Comparison of ENCODE assay signal across 9 cellular contexts in genomic region chr2:31333527-31334183, GRCh38.
DNase-seq lines count a peak whose midpoint lies in the region; ATAC-seq and TF ChIP-seq lines count a peak whose summit lies in the region.
"Had no signal": no experiment of that assay in that cellular context is flagged by ENCODE, and none has a peak within 500 bp of the region (broad histone marks: within the 10 kb centered on the region; RNA-seq: fewer than 3 reads in every experiment).

No MANE protein-coding gene starts in this region.

- H3K4me1 ChIP-seq in PC-3 (ENCODE audit: insufficient read depth, low read length) (peaks cover 44% of the 10 kb centered on the region), neuronal stem cell (ENCODE audit: control insufficient read depth in 2 of 2, insufficient read depth in 1 of 2, low read depth in 1 of 2, low read length in 2 of 2) (peaks cover 0 to 2% of the 10 kb centered on the region in 2 donors)

- no peaks in the 10 kb centered on the region for H4K20me1 ChIP-seq in PC-3 (ENCODE audit: low read length)

- no peak overlapping the region for H4K8ac ChIP-seq in neuronal stem cell (ENCODE audit: low read depth, low read length)

- no peak overlapping the region for H2BK12ac ChIP-seq in neuronal stem cell (ENCODE audit: low read length)

- H3K4me3 ChIP-seq in PC-3 (ENCODE audit: low read length) (no peak overlapping the region), neuronal stem cell (ENCODE audit: low read length in 2 of 2) (no peak overlapping the region)

- no peaks in the 10 kb centered on the region for H3F3A ChIP-seq in PC-3 (ENCODE audit: low read length, unreplicated experiment)

- H3K4me1 Mint-ChIP-seq in Calu3 (ENCODE audit: low read depth, unreplicated experiment): peaks cover 28% of the 10 kb centered on the region
- H3K4me1 Mint-ChIP-seq in activated T-cell treated with anti-CD3 and anti-CD28 coated beads, Interleukin-2, amount 50 U/mL, for 4 hours (ENCODE audit: low read depth): no peaks in the 10 kb centered on the region

- no peak overlapping the region for H2BK120ac ChIP-seq in neuronal stem cell (ENCODE audit: low read depth, low read length)

- H3K79me1 ChIP-seq in neuronal stem cell (ENCODE audit: low read depth, low read length): no peaks in the 10 kb centered on the region

- TF ChIP-seq CTCF in Calu3 (IDR thresholded peaks at IDR 0.05; ENCODE audit: unreplicated experiment) (peak; percentile 82), PC-3 (conservative IDR thresholded peaks at IDR 0.05; ENCODE audit: low read depth, low read length) (peak; percentile 97)

- H3K79me2 ChIP-seq in PC-3 (ENCODE audit: low read length): no peaks in the 10 kb centered on the region

- CTCF ChIA-PET in Calu3 (lab: Charles Lee) (interaction anchor here (0.9 to 2.1 kb wide), 6 partner anchors 68 to 273 kb away, joined by 3 to 7 read pairs (median 4); partner anchors contain the start of genes EHD3 and GALNT14), PC-3 (lab: Charles Lee) (interaction anchor here (1.0 kb wide), 1 partner anchor 50 kb away, joined by 4 read pairs; no protein-coding TSS in a partner anchor)

- H3K14ac ChIP-seq in neuronal stem cell (ENCODE audit: low read length): no peak overlapping the region

- H3K9me2 ChIP-seq in PC-3 (replicated peaks; ENCODE audit: low read length): no peaks in the 10 kb centered on the region

- H3K27ac ChIP-seq in PC-3 (ENCODE audit: low read length) (peak overlapping the region; percentile 95), neuronal stem cell (replicated peaks; ENCODE audit: low read length) (no peak overlapping the region)

- H3K4me2 ChIP-seq in PC-3 (ENCODE audit: low read length) (peak overlapping the region; percentile 57), neuronal stem cell (ENCODE audit: insufficient read depth, low read length, poor library complexity, severe bottlenecking) (no peak overlapping the region)

- no peak overlapping the region for H3K27ac Mint-ChIP-seq in Calu3 (ENCODE audit: unreplicated experiment)
- H3K27ac Mint-ChIP-seq: activated naive CD8-positive, alpha-beta T cell had no signal

- no peaks in the 10 kb centered on the region for H3K27me3 ChIP-seq in PC-3 (ENCODE audit: low read length)
- H3K27me3 ChIP-seq in neuronal stem cell (ENCODE audit: control insufficient read depth in 3 of 3, insufficient read depth in 3 of 3, low read depth in 1 of 3, low read length in 3 of 3): no peaks in the 10 kb centered on the region

- POLR2A ChIA-PET in PC-3 (lab: Charles Lee; ENCODE audit: unreplicated experiment): no interaction called here

- no TSS peak for BruUV-seq in Calu3 (replicated peaks; lab: Mats Ljungman, UMichigan)
- TSS peak; percentile 97 for BruUV-seq in PC-3 (replicated peaks; lab: Mats Ljungman, UMichigan)

- no peaks in the 10 kb centered on the region for H3K9me3 Mint-ChIP-seq in Calu3 (ENCODE audit: low read depth, unreplicated experiment)
- H3K9me3 Mint-ChIP-seq in activated T-cell treated with anti-CD3 and anti-CD28 coated beads, Interleukin-2, amount 50 U/mL, for 4 hours: no peaks in the 10 kb centered on the region

- H3K4me3 Mint-ChIP-seq in Calu3 (ENCODE audit: low read depth, unreplicated experiment): no peak overlapping the region
- H3K4me3 Mint-ChIP-seq in activated T-cell treated with anti-CD3 and anti-CD28 coated beads, Interleukin-2, amount 50 U/mL, for 4 hours: no peak overlapping the region
- H3K4me3 Mint-ChIP-seq: activated naive CD8-positive, alpha-beta T cell had no signal

- DNase-seq in Calu3: peak; percentile 86
- peak; percentile 43 for DNase-seq in HuH-7.5 (ENCODE audit: low spot score)
- peak; percentile 94 for DNase-seq in PC-3
- peak; percentile 71 for DNase-seq in activated T-cell treated with anti-CD3 and anti-CD28 coated beads, Interleukin-2, amount 50 U/mL, for 4 hours
- peak; percentile 87 for DNase-seq in fibroblast of peridontal ligament (ENCODE audit: extremely low read depth)
- DNase-seq in neuronal stem cell (ENCODE audit: low spot score): peak; percentile 68
- DNase-seq in stromal cell of bone marrow (ENCODE audit: low read depth): peak; percentile 55

- no CpG with 5 or more reads among the region's 8 CpGs for WGBS in neuronal stem cell (ENCODE audit: extremely low coverage in 2 of 2, insufficient read length in 2 of 2, insufficient replicate concordance in 1 of 2), 2 donors

- H3K4ac ChIP-seq in neuronal stem cell (ENCODE audit: low read length): no peak overlapping the region

- H3K27me3 Mint-ChIP-seq in Calu3 (ENCODE audit: unreplicated experiment): no peaks in the 10 kb centered on the region
- peaks cover 7% of the 10 kb centered on the region for H3K27me3 Mint-ChIP-seq in activated T-cell treated with anti-CD3 and anti-CD28 coated beads, Interleukin-2, amount 50 U/mL, for 4 hours (ENCODE audit: low read depth)

- no peaks in the 10 kb centered on the region for H3K9me3 ChIP-seq in PC-3 (ENCODE audit: low read length)
- H3K9me3 ChIP-seq in neuronal stem cell (replicated peaks in 1 of 2; ENCODE audit: control insufficient read depth in 2 of 2, insufficient read depth in 1 of 2, low read depth in 1 of 2, low read length in 2 of 2): no peaks in the 10 kb centered on the region

- H3K36me3 ChIP-seq in PC-3 (ENCODE audit: low read depth, low read length): no peaks in the 10 kb centered on the region
- no peaks in the 10 kb centered on the region for H3K36me3 ChIP-seq in neuronal stem cell (replicated peaks in 1 of 2; ENCODE audit: control insufficient read depth in 2 of 2, insufficient read depth in 2 of 2, low read length in 2 of 2)

- intact Hi-C loops in Calu3 (cut with micrococcal nuclease; ENCODE audit: unreplicated experiment) (loop anchor here (1.0 to 2.0 kb wide), 4 partner anchors 163 to 619 kb away; partner anchors contain the start of gene GALNT14), PC-3 (cut with micrococcal nuclease) (loop anchor here (1.0 to 10.0 kb wide), 10 partner anchors 51 to 619 kb away; no protein-coding TSS in a partner anchor)

- no peak overlapping the region for H2BK5ac ChIP-seq in neuronal stem cell (ENCODE audit: low read length)

- no peaks in the 10 kb centered on the region for H3K36me3 Mint-ChIP-seq in Calu3 (ENCODE audit: insufficient read depth, unreplicated experiment)
- no peaks in the 10 kb centered on the region for H3K36me3 Mint-ChIP-seq in activated T-cell treated with anti-CD3 and anti-CD28 coated beads, Interleukin-2, amount 50 U/mL, for 4 hours (ENCODE audit: insufficient read depth)
- H3K36me3 Mint-ChIP-seq: activated naive CD8-positive, alpha-beta T cell had no signal

- H2BK15ac ChIP-seq in neuronal stem cell (ENCODE audit: low read length): no peak overlapping the region

- ATAC-seq in GM21381 (IDR thresholded peaks at IDR 0.05; ENCODE audit: unreplicated experiment): peak; percentile 85
- ATAC-seq in PC-3: peak; percentile 62
- ATAC-seq in activated T-cell treated with anti-CD3 and anti-CD28 coated beads, Interleukin-2, amount 50 U/mL, for 4 hours: peak; percentile 81 to 87

- no peak overlapping the region for H2AK5ac ChIP-seq in neuronal stem cell (ENCODE audit: low read depth, low read length)

- no peak overlapping the region for H2AFZ ChIP-seq in PC-3 (ENCODE audit: low read length)
- no peak overlapping the region for H2AFZ ChIP-seq in neuronal stem cell (ENCODE audit: low read length)

- H4K91ac ChIP-seq in neuronal stem cell (ENCODE audit: low read depth, low read length, poor library complexity): no peak overlapping the region

- no peak overlapping the region for H3K23ac ChIP-seq in neuronal stem cell (ENCODE audit: low read depth, low read length, poor library complexity)

- H3K9ac ChIP-seq in PC-3 (ENCODE audit: low read length) (peak overlapping the region; percentile 69), neuronal stem cell (ENCODE audit: low read depth, low read length, poor library complexity) (no peak overlapping the region)

- H3K18ac ChIP-seq in neuronal stem cell (ENCODE audit: low read length): no peak overlapping the region

Comparison
In these comparisons a context has a peak if more than half of its experiments do, and no peak if none do; other contexts are left out.
1. DNase-seq: peak in every context shown above with its lines; median percentile 94 in PC-3; 87 in fibroblast of peridontal ligament; 86 in Calu3; 71 in activated T-cell treated with anti-CD3 and anti-CD28 coated beads, Interleukin-2, amount 50 U/mL, for 4 hours; 68 in neuronal stem cell; 55 in stromal cell of bone marrow; 43 in HuH-7.5.